1 cellular context compared by ENCODE assay signal in the genomic region with DNA sequence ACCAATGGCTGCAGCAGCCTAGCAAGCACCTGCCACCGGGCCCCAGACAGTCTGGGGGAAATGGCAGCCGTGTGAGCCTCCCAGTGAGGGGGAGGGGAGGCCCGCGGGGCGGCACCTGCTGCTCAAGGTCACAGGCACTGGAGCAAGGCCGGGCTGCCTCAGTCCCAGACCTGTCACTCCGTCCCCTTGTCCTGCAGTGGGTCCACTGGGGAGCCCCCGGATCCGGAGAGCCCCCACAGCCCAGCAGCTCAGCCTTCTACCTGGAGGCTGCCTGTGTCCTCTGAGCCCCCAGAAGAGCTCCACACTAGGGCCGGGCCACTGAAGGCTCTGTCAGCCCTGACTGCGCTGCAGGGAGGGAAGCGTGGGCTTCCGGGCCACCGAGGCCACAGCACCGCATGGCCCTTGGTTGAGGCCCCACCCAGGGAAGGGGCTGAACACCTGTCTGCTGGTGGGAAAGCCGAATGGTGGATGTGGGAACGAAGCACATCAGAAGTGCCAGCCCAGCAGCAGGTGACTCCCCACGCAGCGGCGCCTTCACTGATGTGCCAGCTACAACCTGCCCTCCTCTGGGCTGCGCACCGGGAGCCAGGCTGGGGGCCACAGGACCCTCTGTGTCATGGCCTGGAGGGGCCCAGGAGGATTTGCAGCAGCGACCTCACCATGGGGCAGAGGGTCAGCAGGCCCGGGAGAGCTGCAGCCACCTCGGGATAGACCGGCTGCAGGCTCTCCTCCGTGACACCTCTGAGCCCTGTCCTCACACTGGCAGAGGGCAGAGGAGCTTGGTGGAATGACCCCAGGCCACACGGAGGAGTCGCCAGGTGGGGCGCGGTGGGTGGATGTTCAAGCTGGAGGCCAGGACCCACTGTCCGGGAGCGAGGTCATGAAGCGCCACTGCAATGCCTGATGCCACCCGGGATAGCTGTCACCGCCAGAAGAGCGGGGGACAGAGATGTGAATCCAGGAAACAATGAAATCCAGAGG.
TF ChIP-seq lines count a peak whose summit lies in the region.

No MANE protein-coding gene starts in this region.

TF ChIP-seq in HepG2, 621 proteins besides CTCF, POLR2A, EP300 and RAD21:
- TF ChIP-seq ZNF329 (CRISPR knock-in tag; IDR thresholded peaks at IDR 0.05; ENCODE audit: low read depth): no peak
- TF ChIP-seq, protein P1, sequence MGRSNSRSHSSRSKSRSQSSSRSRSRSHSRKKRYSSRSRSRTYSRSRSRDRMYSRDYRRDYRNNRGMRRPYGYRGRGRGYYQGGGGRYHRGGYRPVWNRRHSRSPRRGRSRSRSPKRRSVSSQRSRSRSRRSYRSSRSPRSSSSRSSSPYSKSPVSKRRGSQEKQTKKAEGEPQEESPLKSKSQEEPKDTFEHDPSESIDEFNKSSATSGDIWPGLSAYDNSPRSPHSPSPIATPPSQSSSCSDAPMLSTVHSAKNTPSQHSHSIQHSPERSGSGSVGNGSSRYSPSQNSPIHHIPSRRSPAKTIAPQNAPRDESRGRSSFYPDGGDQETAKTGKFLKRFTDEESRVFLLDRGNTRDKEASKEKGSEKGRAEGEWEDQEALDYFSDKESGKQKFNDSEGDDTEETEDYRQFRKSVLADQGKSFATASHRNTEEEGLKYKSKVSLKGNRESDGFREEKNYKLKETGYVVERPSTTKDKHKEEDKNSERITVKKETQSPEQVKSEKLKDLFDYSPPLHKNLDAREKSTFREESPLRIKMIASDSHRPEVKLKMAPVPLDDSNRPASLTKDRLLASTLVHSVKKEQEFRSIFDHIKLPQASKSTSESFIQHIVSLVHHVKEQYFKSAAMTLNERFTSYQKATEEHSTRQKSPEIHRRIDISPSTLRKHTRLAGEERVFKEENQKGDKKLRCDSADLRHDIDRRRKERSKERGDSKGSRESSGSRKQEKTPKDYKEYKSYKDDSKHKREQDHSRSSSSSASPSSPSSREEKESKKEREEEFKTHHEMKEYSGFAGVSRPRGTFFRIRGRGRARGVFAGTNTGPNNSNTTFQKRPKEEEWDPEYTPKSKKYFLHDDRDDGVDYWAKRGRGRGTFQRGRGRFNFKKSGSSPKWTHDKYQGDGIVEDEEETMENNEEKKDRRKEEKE (IDR thresholded peaks at IDR 0.05): no peak
- no peak for TF ChIP-seq PCBP2 (optimal IDR thresholded peaks at IDR 0.05; ENCODE audit: low read depth, low read length, poor library complexity, severe bottlenecking)
- TF ChIP-seq, protein P2, sequence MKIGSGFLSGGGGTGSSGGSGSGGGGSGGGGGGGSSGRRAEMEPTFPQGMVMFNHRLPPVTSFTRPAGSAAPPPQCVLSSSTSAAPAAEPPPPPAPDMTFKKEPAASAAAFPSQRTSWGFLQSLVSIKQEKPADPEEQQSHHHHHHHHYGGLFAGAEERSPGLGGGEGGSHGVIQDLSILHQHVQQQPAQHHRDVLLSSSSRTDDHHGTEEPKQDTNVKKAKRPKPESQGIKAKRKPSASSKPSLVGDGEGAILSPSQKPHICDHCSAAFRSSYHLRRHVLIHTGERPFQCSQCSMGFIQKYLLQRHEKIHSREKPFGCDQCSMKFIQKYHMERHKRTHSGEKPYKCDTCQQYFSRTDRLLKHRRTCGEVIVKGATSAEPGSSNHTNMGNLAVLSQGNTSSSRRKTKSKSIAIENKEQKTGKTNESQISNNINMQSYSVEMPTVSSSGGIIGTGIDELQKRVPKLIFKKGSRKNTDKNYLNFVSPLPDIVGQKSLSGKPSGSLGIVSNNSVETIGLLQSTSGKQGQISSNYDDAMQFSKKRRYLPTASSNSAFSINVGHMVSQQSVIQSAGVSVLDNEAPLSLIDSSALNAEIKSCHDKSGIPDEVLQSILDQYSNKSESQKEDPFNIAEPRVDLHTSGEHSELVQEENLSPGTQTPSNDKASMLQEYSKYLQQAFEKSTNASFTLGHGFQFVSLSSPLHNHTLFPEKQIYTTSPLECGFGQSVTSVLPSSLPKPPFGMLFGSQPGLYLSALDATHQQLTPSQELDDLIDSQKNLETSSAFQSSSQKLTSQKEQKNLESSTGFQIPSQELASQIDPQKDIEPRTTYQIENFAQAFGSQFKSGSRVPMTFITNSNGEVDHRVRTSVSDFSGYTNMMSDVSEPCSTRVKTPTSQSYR (CRISPR knock-in tag; IDR thresholded peaks at IDR 0.05; ENCODE audit: borderline replicate concordance): peak; percentile 62; the same call in 1 of the 2 replicates
- TF ChIP-seq, protein P3, sequence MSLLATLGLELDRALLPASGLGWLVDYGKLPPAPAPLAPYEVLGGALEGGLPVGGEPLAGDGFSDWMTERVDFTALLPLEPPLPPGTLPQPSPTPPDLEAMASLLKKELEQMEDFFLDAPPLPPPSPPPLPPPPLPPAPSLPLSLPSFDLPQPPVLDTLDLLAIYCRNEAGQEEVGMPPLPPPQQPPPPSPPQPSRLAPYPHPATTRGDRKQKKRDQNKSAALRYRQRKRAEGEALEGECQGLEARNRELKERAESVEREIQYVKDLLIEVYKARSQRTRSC (CRISPR knock-in tag; IDR thresholded peaks at IDR 0.05; ENCODE audit: low read depth): no peak
